Comparison of ENCODE assay signal across 24 cellular contexts in genomic region chr1:221630236-221630635, GRCh38.
DNase-seq lines count a peak whose midpoint lies in the region; ATAC-seq, FAIRE-seq and TF ChIP-seq lines count a peak whose summit lies in the region.
"Had no signal": no experiment of that assay in that cellular context is flagged by ENCODE, and none has a peak within 500 bp of the region (broad histone marks: within the 10 kb centered on the region; RNA-seq: fewer than 3 reads in every experiment).

No MANE protein-coding gene starts in this region.

- no peak overlapping the region for H3K4me2 ChIP-seq in mesendoderm (ENCODE audit: low read length)
- H3K4me2 ChIP-seq: A549; BLaER1 treated with 17β-estradiol and CSF1 and Interleukin-3, amounts not matched to agents 10 nM and 100 nM had no signal

- no peaks in the 10 kb centered on the region for H3K27me3 ChIP-seq in endodermal cell (ENCODE audit: control insufficient read depth, insufficient read depth, low read length, poor library complexity, severe bottlenecking)
- no peaks in the 10 kb centered on the region for H3K27me3 ChIP-seq in mesendoderm (ENCODE audit: insufficient read depth, low read length, poor library complexity)
- H3K27me3 ChIP-seq: BE2C; BLaER1 treated with 17β-estradiol and CSF1 and Interleukin-3, amounts not matched to agents 10 nM and 100 nM had no signal

- no peak overlapping the region for H3K4ac ChIP-seq in mesendoderm (ENCODE audit: low read depth, low read length)

- no peak overlapping the region for H3K27ac Mint-ChIP-seq in endodermal cell
- H3K27ac Mint-ChIP-seq: CD14-positive monocyte; CD4-positive, alpha-beta T cell; CD8-positive, alpha-beta memory T cell had no signal

- H3K79me2 ChIP-seq in mesendoderm (ENCODE audit: control insufficient read depth, insufficient read depth, low read length) = no peaks in the 10 kb centered on the region

- no peak for ATAC-seq in GM19455 (IDR thresholded peaks at IDR 0.05; ENCODE audit: unreplicated experiment)
- ATAC-seq: A549 had no signal

- no peaks in the 10 kb centered on the region for H3K27me3 Mint-ChIP-seq in endodermal cell (ENCODE audit: insufficient read depth)
- H3K27me3 Mint-ChIP-seq: CD4-positive, alpha-beta T cell had no signal

- H2AK5ac ChIP-seq in mesendoderm (ENCODE audit: low read length) = no peak overlapping the region

- H2BK5ac ChIP-seq in mesendoderm (ENCODE audit: low read length) = no peak overlapping the region

- no peaks in the 10 kb centered on the region for H3K79me1 ChIP-seq in mesendoderm (ENCODE audit: low read length)

- H3K23ac ChIP-seq in mesendoderm (ENCODE audit: low read length) = no peak overlapping the region

- H3K4me3 Mint-ChIP-seq in endodermal cell = no peak overlapping the region
- H3K4me3 Mint-ChIP-seq: CD14-positive monocyte; CD4-positive, alpha-beta T cell; CD8-positive, alpha-beta memory T cell had no signal

- H4K8ac ChIP-seq in mesendoderm (ENCODE audit: low read depth, low read length) = no peak overlapping the region

- FAIRE-seq in D721Med (lab: Jason Lieb, UNC) (peak; percentile 53), RCC 7860 (lab: Jason Lieb, UNC) (no peak)
- FAIRE-seq: A549, GM12892, H1 had no signal

- H3K18ac ChIP-seq in mesendoderm (ENCODE audit: low read length) = no peak overlapping the region

- no peak overlapping the region for H2BK120ac ChIP-seq in mesendoderm (ENCODE audit: low read depth, low read length)

- H3K9ac ChIP-seq in endodermal cell (ENCODE audit: extremely low read depth, low read length, poor library complexity, severe bottlenecking) (no peak overlapping the region), mesendoderm (ENCODE audit: low read length) (no peak overlapping the region)
- H3K9ac ChIP-seq: BLaER1 treated with 17β-estradiol and CSF1 and Interleukin-3, amounts not matched to agents 10 nM and 100 nM; GM23248 had no signal

- H3K4me3 ChIP-seq in HEK293 (ENCODE audit: low read depth, low read length) = no peak overlapping the region
- no peak overlapping the region for H3K4me3 ChIP-seq in endodermal cell (ENCODE audit: low read length)
- no peak overlapping the region for H3K4me3 ChIP-seq in mesendoderm (ENCODE audit: low read length)
- H3K4me3 ChIP-seq: A549; BLaER1 treated with 17β-estradiol and CSF1 and Interleukin-3, amounts not matched to agents 10 nM and 100 nM; GM23248 had no signal

- no peak overlapping the region for H2BK15ac ChIP-seq in mesendoderm (replicated peaks; ENCODE audit: low read depth)

- CTCF ChIA-PET in HEK293 (lab: Yijun Ruan, JAX) = interaction anchor here (1.2 kb wide), 1 partner anchor 87 kb away, joined by 3 read pairs; no protein-coding TSS in a partner anchor

- DNase-seq in D721Med (ENCODE audit: insufficient read length, low spot score) = no peak
- peak; percentile 47 for DNase-seq in endodermal cell
- peak; percentile 61 for DNase-seq in mesendoderm
- DNase-seq in activated CD4-positive, alpha-beta T cell treated with anti-CD3 and anti-CD28 coated beads for 4 hours = no peak
- no peak for DNase-seq in RCC 7860 (ENCODE audit: low spot score)
- DNase-seq: 8988T; ACHN; AML-193; BE2C; CD4-positive, alpha-beta T cell; CD8-positive, alpha-beta memory T cell; DMS53; DMS79 treated with DMSO at 0.1 percent for 48 hours; GF-D8; GM23248; H7; HCEC 1CT had no signal

- H3K36me3 ChIP-seq in HEK293 (ENCODE audit: control insufficient read depth in 2 of 2, insufficient read depth in 1 of 2, low read length in 2 of 2) (no peaks in the 10 kb centered on the region), endodermal cell (ENCODE audit: control insufficient read depth, insufficient read depth, low read length) (no peaks in the 10 kb centered on the region), mesendoderm (ENCODE audit: control insufficient read depth, insufficient read depth, low read length) (no peaks in the 10 kb centered on the region)
- H3K36me3 ChIP-seq: BE2C; BLaER1 treated with 17β-estradiol and CSF1 and Interleukin-3, amounts not matched to agents 10 nM and 100 nM had no signal

- no peaks in the 10 kb centered on the region for H3K9me3 ChIP-seq in HEK293 (ENCODE audit: control insufficient read depth, insufficient read depth, low read depth, low read length)
- H3K9me3 ChIP-seq in endodermal cell (ENCODE audit: control insufficient read depth, low read length) = peaks cover 23% of the 10 kb centered on the region
- H3K9me3 ChIP-seq: A549; BE2C; BLaER1 treated with 17β-estradiol and CSF1 and Interleukin-3, amounts not matched to agents 10 nM and 100 nM had no signal

- H3K4me1 ChIP-seq in HEK293 (ENCODE audit: control insufficient read depth, insufficient read depth, low read length) = no peaks in the 10 kb centered on the region
- peaks cover 20% of the 10 kb centered on the region for H3K4me1 ChIP-seq in endodermal cell (ENCODE audit: control insufficient read depth, insufficient read depth, low read length)
- H3K4me1 ChIP-seq in mesendoderm (ENCODE audit: control insufficient read depth, low read depth, low read length) = peaks cover 7% of the 10 kb centered on the region
- H3K4me1 ChIP-seq: A549; BLaER1 treated with 17β-estradiol and CSF1 and Interleukin-3, amounts not matched to agents 10 nM and 100 nM had no signal

- no peaks in the 10 kb centered on the region for H3K36me3 Mint-ChIP-seq in endodermal cell (ENCODE audit: low read depth)
- H3K36me3 Mint-ChIP-seq: CD14-positive monocyte; CD8-positive, alpha-beta memory T cell had no signal

- TF ChIP-seq CTCF in D721Med (IDR thresholded peaks at IDR 0.05; ENCODE audit: insufficient read depth, missing control alignments) (no peak), HEK293 (tag by site-specific recombination; IDR thresholded peaks at IDR 0.05) (no peak), endodermal cell (conservative IDR thresholded peaks at IDR 0.05) (no peak)

- no peak overlapping the region for H4K5ac ChIP-seq in mesendoderm (ENCODE audit: low read length)

- H3K9me3 Mint-ChIP-seq in endodermal cell = peaks cover 13% of the 10 kb centered on the region
- H3K9me3 Mint-ChIP-seq: CD4-positive, alpha-beta T cell; CD8-positive, alpha-beta memory T cell had no signal

- H3K27ac ChIP-seq in HEK293 (ENCODE audit: extremely low read depth, low read depth, low read length) (no peak overlapping the region), endodermal cell (ENCODE audit: low read depth, low read length) (no peak overlapping the region), mesendoderm (ENCODE audit: low read depth, low read length) (no peak overlapping the region)
- H3K27ac ChIP-seq: A549; BLaER1 treated with 17β-estradiol and CSF1 and Interleukin-3, amounts not matched to agents 10 nM and 100 nM; GM23248 had no signal

- H3K4me1 Mint-ChIP-seq in endodermal cell = peaks cover 14% of the 10 kb centered on the region
- H3K4me1 Mint-ChIP-seq: CD14-positive monocyte had no signal

- POLR2A ChIA-PET in HEK293 (lab: Yijun Ruan, JAX) = no interaction called here

- no peak overlapping the region for H3K56ac ChIP-seq in mesendoderm (ENCODE audit: low read length)

TF ChIP-seq in HEK293, 187 proteins besides CTCF, POLR2A, EP300 and RAD21:
- TF ChIP-seq ZNF621 (tag by site-specific recombination; IDR thresholded peaks at IDR 0.05) = no peak
- no peak for TF ChIP-seq ZNF843 (tag by site-specific recombination; IDR thresholded peaks at IDR 0.05)
- TF ChIP-seq ZNF623 (tag by site-specific recombination; IDR thresholded peaks at IDR 0.05) = peak; percentile 52; the same call in 1 of the 2 replicates
- no peak for TF ChIP-seq KLF16 (tag by site-specific recombination; IDR thresholded peaks at IDR 0.05)
- no peak for TF ChIP-seq ZNF416 (tag by site-specific recombination; IDR thresholded peaks at IDR 0.05)
- no peak for TF ChIP-seq ZNF785 (tag by site-specific recombination; IDR thresholded peaks at IDR 0.05)

Comparison
In these comparisons a context has a peak if more than half of its experiments do, and no peak if none do; other contexts are left out.
1. DNase-seq: peak in endodermal cell (single experiment) and mesendoderm (single experiment); none in D721Med (single experiment), activated CD4-positive, alpha-beta T cell treated with anti-CD3 and anti-CD28 coated beads for 4 hours (0 of 2) and RCC 7860 (single experiment).